ENCODE assay signal across 18 cellular contexts in genomic region chr12:65943388-65944137, GRCh38.
DNase-seq lines count a peak whose midpoint lies in the region; ATAC-seq, FAIRE-seq and TF ChIP-seq lines count a peak whose summit lies in the region.
"Had no signal": no experiment of that assay in that cellular context is flagged by ENCODE, and none has a peak within 500 bp of the region (broad histone marks: within the 10 kb centered on the region; RNA-seq: fewer than 3 reads in every experiment).

No MANE protein-coding gene starts in this region.

- no peak overlapping the region for H3K27ac Mint-ChIP-seq in glutamatergic neuron (ENCODE audit: unreplicated experiment)
- H3K27ac Mint-ChIP-seq: activated CD4-positive, alpha-beta T cell treated with anti-CD3 and anti-CD28 coated beads, Interleukin-2, amount 10 ng/mL, durations not matched to agents 24 days and 14 days; activated naive CD8-positive, alpha-beta T cell treated with anti-CD3 and anti-CD28 coated beads, Interleukin-2, amount 10 ng/mL, durations not matched to agents 7 days and 5 days; stimulated activated naive CD8-positive, alpha-beta T cell treated with anti-CD3 and anti-CD28 coated beads, Interleukin-15, amount 100 ng/mL, for 72 hours had no signal

- no peak overlapping the region for H3K4me3 ChIP-seq in A673 (ENCODE audit: low read depth, low read length, poor library complexity, severe bottlenecking)
- no peak overlapping the region for H3K4me3 ChIP-seq in adipocyte (ENCODE audit: low read length)
- H3K4me3 ChIP-seq: left ventricle myocardium inferior, psoas muscle had no signal

- BruUV-seq in A673 (replicated peaks; lab: Mats Ljungman, UMichigan): no TSS peak

- no peak overlapping the region for H3K4me3 Mint-ChIP-seq in glutamatergic neuron (ENCODE audit: unreplicated experiment)
- H3K4me3 Mint-ChIP-seq: activated CD4-positive, alpha-beta T cell treated with anti-CD3 and anti-CD28 coated beads, Interleukin-2, amount 10 ng/mL, durations not matched to agents 24 days and 14 days; activated naive CD8-positive, alpha-beta T cell treated with anti-CD3 and anti-CD28 coated beads, Interleukin-2, amount 10 ng/mL, durations not matched to agents 7 days and 5 days; stimulated activated naive CD8-positive, alpha-beta T cell treated with anti-CD3 and anti-CD28 coated beads, Interleukin-15, amount 100 ng/mL, for 72 hours had no signal

- peaks cover 3% of the 10 kb centered on the region for H3K4me1 Mint-ChIP-seq in glutamatergic neuron (ENCODE audit: low read depth, unreplicated experiment)
- H3K4me1 Mint-ChIP-seq: activated CD4-positive, alpha-beta T cell treated with anti-CD3 and anti-CD28 coated beads, Interleukin-2, amount 10 ng/mL, durations not matched to agents 24 days and 14 days; activated naive CD8-positive, alpha-beta T cell treated with anti-CD3 and anti-CD28 coated beads, Interleukin-2, amount 10 ng/mL, durations not matched to agents 7 days and 5 days; stimulated activated naive CD8-positive, alpha-beta T cell treated with anti-CD3 and anti-CD28 coated beads, Interleukin-15, amount 100 ng/mL, for 72 hours had no signal

- H3K9me3 Mint-ChIP-seq in glutamatergic neuron (ENCODE audit: unreplicated experiment): no peaks in the 10 kb centered on the region
- H3K9me3 Mint-ChIP-seq: activated CD4-positive, alpha-beta T cell treated with anti-CD3 and anti-CD28 coated beads, Interleukin-2, amount 10 ng/mL, durations not matched to agents 24 days and 14 days; activated naive CD8-positive, alpha-beta T cell treated with anti-CD3 and anti-CD28 coated beads, Interleukin-2, amount 10 ng/mL, durations not matched to agents 7 days and 5 days; stimulated activated naive CD8-positive, alpha-beta T cell treated with anti-CD3 and anti-CD28 coated beads, Interleukin-15, amount 100 ng/mL, for 72 hours had no signal

- no peaks in the 10 kb centered on the region for H3K36me3 Mint-ChIP-seq in glutamatergic neuron (ENCODE audit: unreplicated experiment)
- H3K36me3 Mint-ChIP-seq: activated naive CD8-positive, alpha-beta T cell treated with anti-CD3 and anti-CD28 coated beads, Interleukin-2, amount 10 ng/mL, durations not matched to agents 7 days and 5 days had no signal

- no peak for TF ChIP-seq POLR2A in GM12892 (IDR thresholded peaks at IDR 0.05; ENCODE audit: low read depth, low read length)

- H3K27ac ChIP-seq in A673 (ENCODE audit: low read depth, low read length, poor library complexity, severe bottlenecking): peak overlapping the region; percentile 20
- H3K27ac ChIP-seq: left ventricle myocardium inferior, psoas muscle had no signal

- H3K4me1 ChIP-seq in A673 (ENCODE audit: insufficient read depth, low read length, poor library complexity, severe bottlenecking): peaks cover 72% of the 10 kb centered on the region
- peaks cover 48% of the 10 kb centered on the region for H3K4me1 ChIP-seq in adipocyte (ENCODE audit: control insufficient read depth, insufficient read depth, low read length)

- peak overlapping the region; percentile 34 for H3K9ac ChIP-seq in adipocyte (ENCODE audit: low read length)

- H3K27me3 Mint-ChIP-seq in glutamatergic neuron (ENCODE audit: unreplicated experiment): no peaks in the 10 kb centered on the region

- TF ChIP-seq CTCF in A673 (conservative IDR thresholded peaks at IDR 0.05; ENCODE audit: low read depth, low read length): peak; percentile 36; the same call in 1 of the 2 replicates
- no peak for TF ChIP-seq CTCF in glutamatergic neuron (IDR thresholded peaks at IDR 0.05; ENCODE audit: partially characterized antibody, unreplicated experiment)

- H3K27me3 ChIP-seq in A673 (replicated peaks; ENCODE audit: insufficient read depth, low read depth, low read length, poor library complexity): no peaks in the 10 kb centered on the region
- H3K27me3 ChIP-seq in adipocyte (replicated peaks; ENCODE audit: control insufficient read depth, insufficient read depth, low read length): no peaks in the 10 kb centered on the region

- no peaks in the 10 kb centered on the region for H3K36me3 ChIP-seq in A673 (ENCODE audit: insufficient read depth, low read length, poor library complexity, severe bottlenecking)
- no peaks in the 10 kb centered on the region for H3K36me3 ChIP-seq in adipocyte (ENCODE audit: control insufficient read depth, insufficient read depth, low read length, severe bottlenecking)
- H3K36me3 ChIP-seq: left ventricle myocardium inferior had no signal

- no peak for FAIRE-seq in GM12892 (lab: Jason Lieb, UNC)
- FAIRE-seq: A204.1, GM18507 had no signal

- CTCF ChIA-PET in A673 (lab: Charles Lee): interaction anchor here (0.7 kb wide), 1 partner anchor 15 kb away, joined by 3 read pairs; no protein-coding TSS in a partner anchor

- POLR2A ChIA-PET in A673 (lab: Charles Lee; ENCODE audit: low non-redundant PET): no interaction called here

- intact Hi-C loops in A673 (cut with micrococcal nuclease; ENCODE audit: unreplicated experiment): no loop called here

- no peak for ATAC-seq in GM18870 (IDR thresholded peaks at IDR 0.05; ENCODE audit: unreplicated experiment)
- ATAC-seq: psoas muscle; stimulated activated naive CD8-positive, alpha-beta T cell treated with anti-CD3 and anti-CD28 coated beads, Interleukin-15, amount 100 ng/mL, for 72 hours had no signal

- DNase-seq in A673 (ENCODE audit: low spot score): no peak
- DNase-seq in GM04504 (ENCODE audit: low read depth): peak; percentile 66
- DNase-seq in adipocyte (ENCODE audit: low read depth): peak; percentile 27
- peak; percentile 43 for DNase-seq in fibroblast of the conjunctiva (ENCODE audit: low read depth)
- no peak for DNase-seq in GM12892 (ENCODE audit: insufficient read length)
- no peak for DNase-seq in glutamatergic neuron
- no peak for DNase-seq in activated CD8-positive, alpha-beta memory T cell treated with anti-CD3 and anti-CD28 coated beads, Interleukin-2, amount 50 U/mL, for 48 hours
- DNase-seq: activated CD4-positive, alpha-beta T cell treated with anti-CD3 and anti-CD28 coated beads, Interleukin-2, amount 10 ng/mL, durations not matched to agents 24 days and 14 days; activated naive CD8-positive, alpha-beta T cell treated with anti-CD3 and anti-CD28 coated beads, Interleukin-2, amount 10 ng/mL, durations not matched to agents 7 days and 5 days; activated T-cell treated with anti-CD3 and anti-CD28 coated beads, Interleukin-2, amount 50 U/mL, for 1 hour; left ventricle myocardium inferior; NCI-H1694 treated with DMSO at 0.1 percent for 48 hours; NCI-H510A; psoas muscle; stimulated activated naive CD8-positive, alpha-beta T cell treated with anti-CD3 and anti-CD28 coated beads, Interleukin-15, amount 100 ng/mL, for 72 hours had no signal

- H3K9me3 ChIP-seq in A673 (ENCODE audit: low read depth, low read length, poor library complexity, severe bottlenecking) (no peaks in the 10 kb centered on the region), adipocyte (ENCODE audit: control insufficient read depth, low read length) (no peaks in the 10 kb centered on the region)
- H3K9me3 ChIP-seq: left ventricle myocardium inferior, psoas muscle had no signal

Comparison
In these comparisons a context has a peak if more than half of its experiments do, and no peak if none do; other contexts are left out.
1. DNase-seq: peak in GM04504 (single experiment), adipocyte (single experiment) and fibroblast of the conjunctiva (single experiment); none in A673 (single experiment), GM12892 (single experiment), glutamatergic neuron (single experiment) and activated CD8-positive, alpha-beta memory T cell treated with anti-CD3 and anti-CD28 coated beads, Interleukin-2, amount 50 U/mL, for 48 hours (single experiment).